In the genomic region with DNA sequence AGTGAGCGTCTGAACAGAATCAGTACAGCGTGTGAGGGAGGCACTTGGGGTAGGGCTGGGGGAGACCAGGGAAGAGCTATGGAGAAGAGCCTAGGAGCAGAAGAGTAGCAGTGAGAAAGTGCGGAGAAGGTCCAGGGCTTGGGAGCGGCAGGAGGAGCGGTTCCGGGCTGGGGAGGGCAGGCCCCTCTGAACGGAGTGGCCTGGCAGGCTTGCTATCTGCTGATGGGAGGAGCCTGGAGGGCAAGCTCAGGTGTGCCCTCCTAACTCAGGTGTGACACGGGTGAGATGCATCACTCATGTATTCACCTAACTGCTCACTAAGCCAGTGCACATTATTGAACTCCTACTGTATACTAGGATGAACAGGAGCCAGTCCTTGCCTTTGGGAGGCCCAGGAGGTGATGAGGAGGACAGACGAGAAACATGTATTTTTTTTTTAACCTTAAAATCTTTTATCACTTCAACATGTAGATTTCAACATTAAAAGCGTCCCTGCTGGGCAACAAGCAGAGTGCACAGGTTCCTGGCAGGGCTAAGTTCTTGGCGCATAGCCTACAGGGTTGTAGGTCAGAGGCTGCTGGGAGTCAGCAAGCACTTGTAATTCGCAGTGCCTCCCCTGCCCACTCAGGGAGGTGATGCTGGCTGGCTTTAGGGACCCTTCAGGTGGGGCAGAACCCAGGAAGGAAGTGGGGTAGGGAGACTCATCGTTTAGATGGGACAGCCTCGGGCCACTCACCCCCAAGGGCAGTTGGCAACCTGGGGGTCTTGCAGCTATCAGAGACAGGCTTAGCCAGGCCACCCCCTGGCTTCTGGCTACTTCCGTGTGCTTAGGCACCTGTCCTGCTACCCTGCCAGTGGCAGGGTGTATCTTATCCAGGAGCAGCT, we compare ENCODE assay signal across 14 cellular contexts. TPM values are rescaled to one million over a fixed set of nuclear protein-coding genes. Genes with fewer than 3 reads are reported as not detected.
DNase-seq lines count a peak whose midpoint lies in the region; ATAC-seq and TF ChIP-seq lines count a peak whose summit lies in the region.
"Had no signal": no experiment of that assay in that cellular context is flagged by ENCODE, and none has a peak within 500 bp of the region (broad histone marks: within the 10 kb centered on the region; RNA-seq: fewer than 3 reads in every experiment).

No MANE protein-coding gene starts in this region.

- intact Hi-C loops in Right ventricle myocardium inferior (cut with DNase I) (loop anchor here (2.0 to 5.0 kb wide), 2 partner anchors 40 to 54 kb away; no protein-coding TSS in a partner anchor), cardiac septum (cut with DNase I) (loop anchor here (2.0 to 5.0 kb wide), 2 partner anchors 28 to 40 kb away; no protein-coding TSS in a partner anchor), aorta (cut with DNase I) (loop anchor here in 1 of 2 donors (5.0 kb wide), 1 partner anchor 40 kb away; no protein-coding TSS in a partner anchor)

- H2BK12ac ChIP-seq in mesenchymal stem cell (ENCODE audit: low read length in 2 of 2): no peak overlapping the region

- no peak overlapping the region for H3K4me3 Mint-ChIP-seq in activated naive CD8-positive, alpha-beta T cell treated with anti-CD3 and anti-CD28 coated beads for 36 hours
- H3K4me3 Mint-ChIP-seq: activated naive CD4-positive, alpha-beta T cell treated with anti-CD3 and anti-CD28 coated beads, Interleukin-2, amount 50 U/mL, for 24 hours; IgD-negative memory B cell had no signal

- TF ChIP-seq CTCF in foreskin keratinocyte (conservative IDR thresholded peaks at IDR 0.05) (no peak), parathyroid adenoma (IDR thresholded peaks at IDR 0.05) (no peak)

- no peak overlapping the region for H3K9ac ChIP-seq in parathyroid adenoma
- no peak overlapping the region for H3K9ac ChIP-seq in mesenchymal stem cell (ENCODE audit: low read length)

- H3K36me3 Mint-ChIP-seq in activated naive CD8-positive, alpha-beta T cell treated with anti-CD3 and anti-CD28 coated beads for 36 hours: no peaks in the 10 kb centered on the region
- H3K36me3 Mint-ChIP-seq: activated naive CD4-positive, alpha-beta T cell treated with anti-CD3 and anti-CD28 coated beads, Interleukin-2, amount 50 U/mL, for 24 hours had no signal

- no peaks in the 10 kb centered on the region for H3K9me3 Mint-ChIP-seq in activated naive CD8-positive, alpha-beta T cell treated with anti-CD3 and anti-CD28 coated beads for 36 hours
- H3K9me3 Mint-ChIP-seq: activated naive CD4-positive, alpha-beta T cell treated with anti-CD3 and anti-CD28 coated beads, Interleukin-2, amount 50 U/mL, for 24 hours had no signal

- H3K27ac ChIP-seq in foreskin keratinocyte (no peak overlapping the region), parathyroid adenoma (peak overlapping the region; percentile 44), aorta (ENCODE audit: low read depth in 1 of 2, low read length in 2 of 2) (peak overlapping the region; percentile 71 to 93), mesenchymal stem cell (ENCODE audit: low read length, poor library complexity, severe bottlenecking) (no peak overlapping the region)

- H3K27ac Mint-ChIP-seq in activated naive CD8-positive, alpha-beta T cell treated with anti-CD3 and anti-CD28 coated beads for 36 hours: no peak overlapping the region
- H3K27ac Mint-ChIP-seq: activated naive CD4-positive, alpha-beta T cell treated with anti-CD3 and anti-CD28 coated beads, Interleukin-2, amount 50 U/mL, for 24 hours; IgD-negative memory B cell had no signal

- WGBS in aorta, 2 donors: 58 to 62% methylated on average over 15 of the region's 15 CpGs
- WGBS in mesenchymal stem cell: 91% methylated on average over 14 of the region's 15 CpGs

- no peak overlapping the region for H2AK5ac ChIP-seq in mesenchymal stem cell (ENCODE audit: low read length, severe bottlenecking)

- H3K14ac ChIP-seq in mesenchymal stem cell (ENCODE audit: low read length in 2 of 2): no peak overlapping the region

- H3K4me2 ChIP-seq in parathyroid adenoma (ENCODE audit: low read length) (peak overlapping the region; percentile 25), mesenchymal stem cell (ENCODE audit: low read length, poor library complexity, severe bottlenecking) (no peak overlapping the region)

- peak; percentile 38 for ATAC-seq in Right ventricle myocardium inferior
- ATAC-seq in foreskin keratinocyte: peak; percentile 16
- peak; percentile 39 for ATAC-seq in aorta (ENCODE audit: low FRiP score)
- no peak for ATAC-seq in GM21381 (IDR thresholded peaks at IDR 0.05; ENCODE audit: unreplicated experiment)

- H3K9me3 ChIP-seq in parathyroid adenoma (ENCODE audit: control insufficient read depth, low read length) (no peaks in the 10 kb centered on the region), aorta (ENCODE audit: control insufficient read depth, low read length) (no peaks in the 10 kb centered on the region), mesenchymal stem cell (ENCODE audit: control insufficient read depth, low read length) (no peaks in the 10 kb centered on the region)

- H3K4me1 ChIP-seq in foreskin keratinocyte (no peaks in the 10 kb centered on the region), parathyroid adenoma (peaks cover 8% of the 10 kb centered on the region), aorta (ENCODE audit: control insufficient read depth in 1 of 2, insufficient read depth in 2 of 2, low read length in 2 of 2) (peaks cover 0 to 5% of the 10 kb centered on the region in 2 donors), mesenchymal stem cell (ENCODE audit: control insufficient read depth, insufficient read depth, low read depth, low read length) (no peaks in the 10 kb centered on the region)

- peaks cover 25% of the 10 kb centered on the region for H3K27me3 Mint-ChIP-seq in activated naive CD8-positive, alpha-beta T cell treated with anti-CD3 and anti-CD28 coated beads for 36 hours

- no peaks in the 10 kb centered on the region for H3K36me3 ChIP-seq in parathyroid adenoma (ENCODE audit: control insufficient read depth, insufficient read depth, low read length)
- H3K36me3 ChIP-seq in aorta (ENCODE audit: control insufficient read depth in 1 of 2, insufficient read depth in 2 of 2, low read length in 1 of 2): peaks cover 0 to 2% of the 10 kb centered on the region in 2 donors
- H3K36me3 ChIP-seq in mesenchymal stem cell (ENCODE audit: control insufficient read depth in 1 of 2, insufficient read depth in 2 of 2, low read depth in 1 of 2, low read length in 2 of 2): no peaks in the 10 kb centered on the region

- no peak overlapping the region for H2BK120ac ChIP-seq in mesenchymal stem cell (ENCODE audit: low read depth, low read length)

- no peak overlapping the region for H2BK5ac ChIP-seq in mesenchymal stem cell (ENCODE audit: low read depth, low read length, poor library complexity, severe bottlenecking)

- no peak overlapping the region for H2AFZ ChIP-seq in parathyroid adenoma
- no peak overlapping the region for H2AFZ ChIP-seq in mesenchymal stem cell (ENCODE audit: low read depth, low read length)

- H4K8ac ChIP-seq in mesenchymal stem cell (ENCODE audit: low read length): no peak overlapping the region

- H3K79me2 ChIP-seq in parathyroid adenoma: no peaks in the 10 kb centered on the region

- H3K4ac ChIP-seq in mesenchymal stem cell (ENCODE audit: low read depth in 1 of 2, low read length in 2 of 2): no peak overlapping the region

- no peak overlapping the region for H3K23ac ChIP-seq in mesenchymal stem cell (ENCODE audit: low read length in 2 of 2)

- no peak overlapping the region for H2BK15ac ChIP-seq in mesenchymal stem cell (ENCODE audit: low read depth, poor library complexity, severe bottlenecking)

- no peak overlapping the region for H3K18ac ChIP-seq in mesenchymal stem cell (ENCODE audit: low read depth in 1 of 2, low read length in 2 of 2)

- H3K4me3 ChIP-seq in parathyroid adenoma (ENCODE audit: low read depth, low read length) (no peak overlapping the region), aorta (ENCODE audit: low read length in 2 of 2) (no peak overlapping the region), mesenchymal stem cell (ENCODE audit: insufficient read depth in 1 of 2, low read depth in 1 of 2, low read length in 2 of 2) (no peak overlapping the region)

- H3K79me1 ChIP-seq in mesenchymal stem cell (replicated peaks; ENCODE audit: low read length, poor library complexity, severe bottlenecking): no peaks in the 10 kb centered on the region

- H4K91ac ChIP-seq in mesenchymal stem cell (ENCODE audit: low read length): no peak overlapping the region

- DNase-seq in Right ventricle myocardium inferior (ENCODE audit: missing footprints): peak; percentile 78
- DNase-seq in cardiac septum (ENCODE audit: low spot score): no peak
- no peak for DNase-seq in foreskin keratinocyte
- DNase-seq in aorta: peak; percentile 63 to 83
- DNase-seq in mesenchymal stem cell: no peak
- no peak for DNase-seq in activated naive CD8-positive, alpha-beta T cell treated with anti-CD3 and anti-CD28 coated beads for 36 hours
- DNase-seq: ACHN; activated CD8-positive, alpha-beta memory T cell treated with anti-CD3 and anti-CD28 coated beads for 24 hours; foreskin melanocyte; HCEC 1CT had no signal

- peaks cover 11% of the 10 kb centered on the region for H3K4me1 Mint-ChIP-seq in activated naive CD8-positive, alpha-beta T cell treated with anti-CD3 and anti-CD28 coated beads for 36 hours

- H3K27me3 ChIP-seq in foreskin keratinocyte: peaks cover 41% of the 10 kb centered on the region
- no peaks in the 10 kb centered on the region for H3K27me3 ChIP-seq in parathyroid adenoma (ENCODE audit: control insufficient read depth, insufficient read depth, low read length)
- no peaks in the 10 kb centered on the region for H3K27me3 ChIP-seq in aorta (ENCODE audit: control insufficient read depth in 1 of 2, insufficient read depth in 2 of 2, low read length in 1 of 2)
- H3K27me3 ChIP-seq in mesenchymal stem cell (ENCODE audit: control insufficient read depth in 1 of 2, insufficient read depth in 1 of 2, low read length in 2 of 2): peaks cover 22 to 36% of the 10 kb centered on the region in 2 experiments

RNA-seq across cellular contexts. Expression of gene TMOD1, which starts 55.5 kb away (rescaled TPM):
- total RNA-seq in Right ventricle myocardium inferior (192 TPM), cardiac septum (151 TPM), foreskin keratinocyte (not detected in 2 replicates), aorta (10 to 100 TPM; 24.5 to 56.6 TPM)
- polyA plus RNA-seq in foreskin keratinocyte (not detected in 2 replicates), aorta (100 to 1,000 TPM in 1 of 2 donors, 10 to 100 TPM in 1; 26.2 to 102 TPM)
- 0.72 TPM for polyA plus RNA-seq in mesenchymal stem cell (2013, experiment 1 of 2)
- polyA plus RNA-seq in mesenchymal stem cell (2013, experiment 2 of 2): 0.68 TPM
- 1 to 10 TPM; 1.2 to 1.5 TPM for total RNA-seq in activated naive CD8-positive, alpha-beta T cell treated with anti-CD3 and anti-CD28 coated beads for 36 hours

Comparison
In these comparisons a context has a peak if more than half of its experiments do, and no peak if none do; other contexts are left out.
1. DNase-seq: peak in Right ventricle myocardium inferior (single experiment) and aorta (2 of 2); none in cardiac septum (single experiment), foreskin keratinocyte (0 of 2), mesenchymal stem cell (single experiment) and activated naive CD8-positive, alpha-beta T cell treated with anti-CD3 and anti-CD28 coated beads for 36 hours (single experiment).
2. H3K27ac ChIP-seq: peak in parathyroid adenoma (single experiment) and aorta (2 of 2); none in foreskin keratinocyte (single experiment) and mesenchymal stem cell (single experiment).
3. RNA of gene TMOD1, which starts 55.5 kb away (total RNA-seq): 192 TPM in Right ventricle myocardium inferior (single experiment), 151 TPM in cardiac septum (single experiment) and 24.5 to 56.6 TPM in aorta; 1.2 to 1.5 TPM in activated naive CD8-positive, alpha-beta T cell treated with anti-CD3 and anti-CD28 coated beads for 36 hours and not detected in foreskin keratinocyte; every median in the first group is over 10 times any median in the second.